In the genomic region with DNA sequence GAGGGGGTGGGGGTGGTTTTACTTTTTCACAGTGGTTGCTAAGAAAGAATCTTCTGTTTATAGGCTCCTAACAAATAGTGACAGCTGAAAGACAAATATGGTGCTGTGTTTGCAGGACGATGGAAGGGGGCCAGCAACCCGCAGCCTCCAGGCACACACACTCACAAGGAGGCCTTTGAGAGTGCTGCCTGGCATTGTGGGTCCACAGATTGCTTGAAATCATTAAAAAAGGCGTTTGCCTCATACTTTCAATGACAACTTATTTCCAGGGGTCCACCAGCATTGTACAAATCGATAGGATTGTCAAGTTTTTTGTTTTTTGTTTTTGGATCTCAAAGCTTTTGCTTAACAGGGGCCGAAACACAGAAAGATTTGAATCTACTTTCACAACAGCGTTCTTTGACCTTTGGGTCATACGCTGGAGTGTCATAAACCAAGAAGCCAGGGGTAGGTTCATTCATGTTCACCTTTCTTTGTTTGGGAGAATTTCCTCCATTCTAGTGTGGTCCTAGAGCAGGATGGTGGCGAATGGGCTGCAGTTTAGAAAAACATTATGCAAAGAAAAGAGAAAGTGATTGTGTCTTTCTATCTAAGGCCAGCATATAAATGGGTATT, we compare ENCODE assay signal across 12 cellular contexts. TPM values are rescaled to one million over a fixed set of nuclear protein-coding genes. Genes with fewer than 3 reads are reported as not detected.
DNase-seq lines count a peak whose midpoint lies in the region; ATAC-seq and TF ChIP-seq lines count a peak whose summit lies in the region.
"Had no signal": no experiment of that assay in that cellular context is flagged by ENCODE, and none has a peak within 500 bp of the region (broad histone marks: within the 10 kb centered on the region; RNA-seq: fewer than 3 reads in every experiment).

No MANE protein-coding gene starts in this region.

- ATAC-seq in GM23338 (no peak), GM18907 (IDR thresholded peaks at IDR 0.05; ENCODE audit: unreplicated experiment) (no peak)

- no peak overlapping the region for H3K23ac ChIP-seq in mesenchymal stem cell (ENCODE audit: low read length in 2 of 2)
- H3K23ac ChIP-seq in H9 (ENCODE audit: insufficient read length, low read depth, low read length): no peak overlapping the region

- no peaks in the 10 kb centered on the region for H3K23me2 ChIP-seq in H9 (ENCODE audit: insufficient read length, low read depth, low read length, poor library complexity, severe bottlenecking)

- H2BK120ac ChIP-seq in mesenchymal stem cell (ENCODE audit: low read depth, low read length) (no peak overlapping the region), H9 (ENCODE audit: low read depth, low read length, poor library complexity, severe bottlenecking) (no peak overlapping the region)

- H4K91ac ChIP-seq in mesenchymal stem cell (ENCODE audit: low read length) (no peak overlapping the region), H9 (ENCODE audit: insufficient read length, low read depth, low read length) (no peak overlapping the region)

- H2BK15ac ChIP-seq in mesenchymal stem cell (ENCODE audit: low read depth, poor library complexity, severe bottlenecking): no peak overlapping the region
- H2BK15ac ChIP-seq in H9 (ENCODE audit: low read depth, low read length): no peak overlapping the region

- no peak for TF ChIP-seq CTCF in GM23338 (conservative IDR thresholded peaks at IDR 0.05; ENCODE audit: low read depth in 2 of 2)
- peak in 3 of 56 donors; percentile 10 to 18 (median 12) for TF ChIP-seq CTCF in dorsolateral prefrontal cortex (IDR thresholded peaks at IDR 0.05 in 54 of 56, conservative IDR thresholded peaks at IDR 0.05 in 2 of 56; ENCODE audit: low read depth in 1 of 56, partially characterized antibody in 56 of 56)
- no peak for TF ChIP-seq CTCF in smooth muscle cell (IDR thresholded peaks at IDR 0.05; ENCODE audit: borderline replicate concordance, insufficient read depth, poor library complexity, severe bottlenecking)
- no peak for TF ChIP-seq CTCF in H9 (conservative IDR thresholded peaks at IDR 0.05)

- H3K27ac ChIP-seq in GM23338 (ENCODE audit: low read depth) (no peak overlapping the region), dorsolateral prefrontal cortex (peak overlapping the region in 58 of 59 donors; percentile 18 to 92 (median 81)), mesenchymal stem cell (ENCODE audit: low read length, poor library complexity, severe bottlenecking) (no peak overlapping the region), smooth muscle cell (ENCODE audit: low read depth) (peak overlapping the region; percentile 100), H9 (ENCODE audit: insufficient read length, low read depth, low read length) (no peak overlapping the region)

- H3K4me3 ChIP-seq in GM23338 (no peak overlapping the region), dorsolateral prefrontal cortex (peak overlapping the region in 27 of 59 donors; percentile 0 to 45 (median 20)), mesenchymal stem cell (ENCODE audit: insufficient read depth in 1 of 2, low read depth in 1 of 2, low read length in 2 of 2) (peak overlapping the region in 1 of 2 experiments; percentile 30), smooth muscle cell (no peak overlapping the region)

- H4K20me1 ChIP-seq in GM23338 (replicated peaks; ENCODE audit: insufficient read depth) (no peaks in the 10 kb centered on the region; the same call in 1 of the 2 replicates), smooth muscle cell (ENCODE audit: low read depth) (no peaks in the 10 kb centered on the region), H9 (ENCODE audit: control insufficient read depth, insufficient read depth, insufficient read length) (no peaks in the 10 kb centered on the region)

- no peak overlapping the region for H3K14ac ChIP-seq in mesenchymal stem cell (ENCODE audit: low read length in 2 of 2)
- H3K14ac ChIP-seq in H9 (ENCODE audit: insufficient read depth, low read length): no peak overlapping the region

- H3T11ph ChIP-seq in H9 (ENCODE audit: low read length): no peak overlapping the region

- H3K4me2 ChIP-seq in GM23338: no peak overlapping the region
- no peak overlapping the region for H3K4me2 ChIP-seq in mesenchymal stem cell (ENCODE audit: low read length, poor library complexity, severe bottlenecking)
- peak overlapping the region; percentile 71 for H3K4me2 ChIP-seq in smooth muscle cell
- no peak overlapping the region for H3K4me2 ChIP-seq in H9 (ENCODE audit: insufficient read depth, insufficient read length, low read length)

- H2BK12ac ChIP-seq in mesenchymal stem cell (ENCODE audit: low read length in 2 of 2): peak overlapping the region; percentile 28 to 77
- H2BK12ac ChIP-seq in H9 (ENCODE audit: insufficient read length, low read depth, low read length): no peak overlapping the region

- H3K79me2 ChIP-seq in GM23338 (replicated peaks; ENCODE audit: insufficient read depth) (no peaks in the 10 kb centered on the region), smooth muscle cell (ENCODE audit: low read depth) (no peaks in the 10 kb centered on the region), H9 (ENCODE audit: insufficient read depth, low read length) (no peaks in the 10 kb centered on the region)

- peak overlapping the region; percentile 85 for H3K9ac ChIP-seq in mesenchymal stem cell (ENCODE audit: low read length)
- peak overlapping the region; percentile 99 for H3K9ac ChIP-seq in smooth muscle cell (ENCODE audit: low read depth)
- H3K9ac ChIP-seq in H9 (ENCODE audit: extremely low read depth, insufficient read length, low read length): no peak overlapping the region

- H3K27ac Mint-ChIP-seq in GM23338 (no peak overlapping the region), H9 (0 out of 7 replicates have a peak overlapping the region, but pooled peaks of 1 of the 3 experiments have one; percentile 25)
- H3K27ac Mint-ChIP-seq: memory B cell had no signal

- H3K4me1 Mint-ChIP-seq in GM23338 (no peaks in the 10 kb centered on the region), H9 (peaks cover 3 to 12% of the 10 kb centered on the region in 2 experiments; a peak in 3 of 4 replicates)
- H3K4me1 Mint-ChIP-seq: memory B cell had no signal

- H3K36me3 ChIP-seq in GM23338 (ENCODE audit: insufficient read depth) (no peaks in the 10 kb centered on the region), mesenchymal stem cell (ENCODE audit: control insufficient read depth in 1 of 2, insufficient read depth in 2 of 2, low read depth in 1 of 2, low read length in 2 of 2) (no peaks in the 10 kb centered on the region), smooth muscle cell (ENCODE audit: low read depth) (no peaks in the 10 kb centered on the region)

- H2BK20ac ChIP-seq in H9 (ENCODE audit: low read depth, low read length, poor library complexity, severe bottlenecking): no peak overlapping the region

- H3K9me3 ChIP-seq in mesenchymal stem cell (ENCODE audit: control insufficient read depth, low read length) (no peaks in the 10 kb centered on the region), smooth muscle cell (replicated peaks; ENCODE audit: low read depth) (no peaks in the 10 kb centered on the region), H9 (ENCODE audit: control insufficient read depth, low read depth, low read length) (no peaks in the 10 kb centered on the region)

- H3K9me3 Mint-ChIP-seq in GM23338 (peaks cover 14% of the 10 kb centered on the region; the same call in 2 of the 3 replicates), H9 (peaks cover 9 to 10% of the 10 kb centered on the region in 2 experiments; a peak in 3 of 5 replicates)
- H3K9me3 Mint-ChIP-seq: memory B cell had no signal

- DNase-seq in GM23338 (ENCODE audit: low spot score): no peak
- peak; percentile 30 to 80 (median 68) for DNase-seq in dorsolateral prefrontal cortex
- peak; percentile 96 for DNase-seq in mesenchymal stem cell
- DNase-seq in smooth muscle cell (lab: John Stamatoyannopoulos, UW; ENCODE audit: unreplicated experiment): peak; percentile 9
- no peak for DNase-seq in H9
- DNase-seq in A172 (ENCODE audit: low spot score): no peak
- DNase-seq in NCI-H446 (lab: John Stamatoyannopoulos, UW): no peak
- DNase-seq: amniotic stem cell, NCI-H187 treated with DMSO at 0.1 percent for 48 hours, T-helper 9 cell had no signal

- no peaks in the 10 kb centered on the region for H3F3A ChIP-seq in GM23338 (replicated peaks; ENCODE audit: low read depth)
- H3F3A ChIP-seq in smooth muscle cell (ENCODE audit: low read depth): peaks cover 34% of the 10 kb centered on the region

- intact Hi-C loops in dorsolateral prefrontal cortex (cut with DNase I): no loop called here

- H2BK5ac ChIP-seq in mesenchymal stem cell (ENCODE audit: low read depth, low read length, poor library complexity, severe bottlenecking) (no peak overlapping the region), H9 (ENCODE audit: insufficient read length, low read length) (no peak overlapping the region)

- peaks cover 8% of the 10 kb centered on the region; the same call in 2 of the 3 replicates for H3K36me3 Mint-ChIP-seq in GM23338 (ENCODE audit: low read depth)
- H3K36me3 Mint-ChIP-seq in H9 (ENCODE audit: insufficient read depth in 1 of 3, low read depth in 3 of 3): peaks cover 8 to 9% (median 8%) of the 10 kb centered on the region in 3 experiments; a peak in 6 of 7 replicates
- H3K36me3 Mint-ChIP-seq: memory B cell had no signal

- H3K79me1 ChIP-seq in mesenchymal stem cell (replicated peaks; ENCODE audit: low read length, poor library complexity, severe bottlenecking) (no peaks in the 10 kb centered on the region), H9 (ENCODE audit: insufficient read depth, low read depth, low read length, poor library complexity, severe bottlenecking) (no peaks in the 10 kb centered on the region)

- H4K5ac ChIP-seq in H9 (ENCODE audit: insufficient read length, low read depth, low read length): no peak overlapping the region

- H3K4me3 Mint-ChIP-seq in GM23338 (no peak overlapping the region), H9 (no peak overlapping the region)
- H3K4me3 Mint-ChIP-seq: memory B cell had no signal

- H3K18ac ChIP-seq in mesenchymal stem cell (ENCODE audit: low read depth in 1 of 2, low read length in 2 of 2) (peak overlapping the region; percentile 66 to 84), H9 (ENCODE audit: insufficient read length, low read depth, low read length) (no peak overlapping the region)

- H3K27me3 Mint-ChIP-seq in GM23338 (ENCODE audit: insufficient read depth, low read depth, poor library complexity): peaks cover 5% of the 10 kb centered on the region
- no peaks in the 10 kb centered on the region; the same call in 1 of the 2 replicates for H3K27me3 Mint-ChIP-seq in H9 (ENCODE audit: low read depth)

- H4K8ac ChIP-seq in mesenchymal stem cell (ENCODE audit: low read length) (no peak overlapping the region), H9 (replicated peaks; ENCODE audit: insufficient read length, low read depth, low read length) (no peak overlapping the region)

- no peaks in the 10 kb centered on the region for H3K27me3 ChIP-seq in GM23338 (ENCODE audit: insufficient read depth)
- no peaks in the 10 kb centered on the region for H3K27me3 ChIP-seq in dorsolateral prefrontal cortex
- no peaks in the 10 kb centered on the region for H3K27me3 ChIP-seq in mesenchymal stem cell (ENCODE audit: control insufficient read depth in 1 of 2, insufficient read depth in 1 of 2, low read length in 2 of 2)
- H3K27me3 ChIP-seq in smooth muscle cell (ENCODE audit: low read depth): no peaks in the 10 kb centered on the region
- H3K27me3 ChIP-seq in H9 (ENCODE audit: insufficient read depth, low read length): no peaks in the 10 kb centered on the region

- WGBS in mesenchymal stem cell: 62% methylated on average over 8 of the region's 8 CpGs
- WGBS in smooth muscle cell (ENCODE audit: low lambda C conversion rate): 58% methylated on average over 8 of the region's 8 CpGs
- no CpG with 5 or more reads among the region's 8 CpGs for WGBS in H9 (ENCODE audit: extremely low coverage, insufficient read length, low lambda C conversion rate)

- H3K4me1 ChIP-seq in GM23338 (ENCODE audit: insufficient read depth) (no peaks in the 10 kb centered on the region), mesenchymal stem cell (ENCODE audit: control insufficient read depth, insufficient read depth, low read depth, low read length) (peaks cover 3% of the 10 kb centered on the region), smooth muscle cell (ENCODE audit: low read depth) (peaks cover 17% of the 10 kb centered on the region), H9 (ENCODE audit: insufficient read depth, low read length) (no peaks in the 10 kb centered on the region)

- H3K4ac ChIP-seq in mesenchymal stem cell (ENCODE audit: low read depth in 1 of 2, low read length in 2 of 2) (peak overlapping the region; percentile 20 to 85), H9 (ENCODE audit: low read depth, low read length) (no peak overlapping the region)

- no peak overlapping the region for H2AK5ac ChIP-seq in mesenchymal stem cell (ENCODE audit: low read length, severe bottlenecking)
- H2AK5ac ChIP-seq in H9 (ENCODE audit: insufficient read length, low read length): no peak overlapping the region

- no peak overlapping the region for H3K56ac ChIP-seq in H9 (ENCODE audit: insufficient read length, low read depth, low read length)

- H2AFZ ChIP-seq in GM23338 (peak overlapping the region; percentile 61), mesenchymal stem cell (ENCODE audit: low read depth, low read length) (peak overlapping the region; percentile 68), smooth muscle cell (ENCODE audit: low read depth) (no peak overlapping the region), H9 (ENCODE audit: low read length) (no peak overlapping the region)

- H3K9me2 ChIP-seq in GM23338 (ENCODE audit: insufficient read depth): 0 out of 2 replicates have a peak, but pooled peaks cover 3% of the 10 kb centered on the region

RNA-seq across cellular contexts. Expression of a gene that starts 32.6 kb away (rescaled TPM):
- total RNA-seq in GM23338 (2014; rRNA removed; shearing (Covaris generic)): 18.0 and 19.5 TPM in 2 replicates
- polyA plus RNA-seq in GM23338 (2016; fragmentation: Nextera tagmentation; extraction: Ambion mirVana): 8.3 and 8.5 TPM in 2 replicates
- total RNA-seq in dorsolateral prefrontal cortex: 10 to 100 TPM in 104 of 120 experiments, 1 to 10 TPM in 16; 6.9 to 29.7 (median 13.2) TPM
- polyA plus RNA-seq in mesenchymal stem cell (2013, experiment 1 of 2): 61.2 TPM
- 64.4 TPM for polyA plus RNA-seq in mesenchymal stem cell (2013, experiment 2 of 2)
- total RNA-seq in smooth muscle cell: 691 and 781 TPM in 2 replicates
- 309 and 356 TPM in 2 replicates for polyA plus RNA-seq in smooth muscle cell
- total RNA-seq in H9 (2021): 12.0 and 13.1 TPM in 2 replicates
- 6.0 and 10.3 TPM in 2 replicates for total RNA-seq in A172 (2014; rRNA removed; shearing (Covaris generic))

Comparison
In these comparisons a context has a peak if more than half of its experiments do, and no peak if none do; other contexts are left out.
1. DNase-seq: peak in dorsolateral prefrontal cortex (10 of 10), mesenchymal stem cell (single experiment) and smooth muscle cell (single experiment); none in GM23338 (single experiment), H9 (single experiment), A172 (single experiment) and NCI-H446 (0 of 2).
2. H2AFZ ChIP-seq: peak in GM23338 (single experiment) and mesenchymal stem cell (single experiment); none in smooth muscle cell (single experiment) and H9 (single experiment).
3. H3K27ac ChIP-seq: peak in dorsolateral prefrontal cortex (58 of 59) and smooth muscle cell (single experiment); none in GM23338 (single experiment), mesenchymal stem cell (single experiment) and H9 (single experiment).
4. RNA of a gene that starts 32.6 kb away (total RNA-seq): 691 to 781 TPM in smooth muscle cell; 18.0 to 19.5 TPM in GM23338, 6.9 to 29.7 TPM in dorsolateral prefrontal cortex, 12.0 to 13.1 TPM in H9 and 6.0 to 10.3 TPM in A172; every median in the first group is over 10 times any median in the second.